ENCODE assay signal across 8 cellular contexts in the genomic region with DNA sequence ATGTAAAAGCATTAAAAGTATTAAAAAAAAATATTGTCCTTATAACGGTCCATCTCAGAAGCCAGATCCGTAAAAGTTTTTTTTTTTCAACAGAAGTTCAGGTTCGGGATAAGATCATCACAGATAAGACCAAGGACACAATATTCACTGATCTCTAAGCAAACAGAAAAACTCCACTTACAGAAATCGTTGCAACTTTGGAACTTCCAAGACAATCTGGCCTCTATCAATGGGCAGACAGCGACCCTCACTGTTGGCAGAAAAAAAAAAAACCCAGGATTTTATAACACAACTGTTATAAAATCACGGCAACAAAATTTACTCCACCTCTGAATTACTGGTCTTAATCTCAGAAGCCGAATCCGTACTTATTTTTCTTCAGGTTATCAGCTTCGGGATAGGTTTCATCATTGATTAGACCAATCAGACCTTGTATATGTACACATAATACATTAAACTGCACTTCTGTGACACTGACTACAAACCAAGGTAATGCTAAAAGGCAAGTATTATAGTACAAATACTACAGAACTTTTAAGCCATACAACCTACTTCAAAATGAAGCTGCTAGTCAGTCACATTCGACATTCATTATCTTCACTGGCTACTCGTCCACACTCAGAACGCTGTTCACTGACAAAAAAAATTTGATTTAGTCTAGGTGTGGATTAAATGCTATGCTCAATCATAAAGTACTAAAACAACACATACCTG. TPM values are rescaled to one million over a fixed set of nuclear protein-coding genes. Genes with fewer than 3 reads are reported as not detected.
DNase-seq lines count a peak whose midpoint lies in the region; ATAC-seq lines count a peak whose summit lies in the region.

No MANE protein-coding gene starts in this region.

- peaks cover 0 to 6% (median 0%) of the 10 kb centered on the region in 7 donors for H3K9me3 Mint-ChIP-seq in naive B cell

- 0% methylated on average over 10 to 11 of the region's 12 CpGs for WGBS in ectodermal cell, 2 experiments

- no peak overlapping the region for H3K27ac ChIP-seq in ectodermal cell (ENCODE audit: insufficient read depth, low read depth, low read length, poor library complexity, severe bottlenecking)

- ATAC-seq in naive B cell (ENCODE audit: low read depth in 2 of 2), result no peak
- no peak for ATAC-seq in GM21786 (IDR thresholded peaks at IDR 0.05; ENCODE audit: unreplicated experiment)

- peak overlapping the region; percentile 19 to 100 (median 99) for H3K27ac Mint-ChIP-seq in naive B cell

- H3K27me3 ChIP-seq in ectodermal cell (ENCODE audit: control insufficient read depth, insufficient read depth, low read length, poor library complexity, severe bottlenecking), result no peaks in the 10 kb centered on the region

- peak overlapping the region; percentile 94 to 100 (median 98) for H3K4me3 Mint-ChIP-seq in naive B cell

- H3K4me1 ChIP-seq in ectodermal cell (ENCODE audit: control insufficient read depth, insufficient read depth, low read length), result peaks cover 21% of the 10 kb centered on the region

- peak overlapping the region; percentile 95 for H3K4me3 ChIP-seq in ectodermal cell (ENCODE audit: insufficient read depth, low read depth, low read length)

- no peaks in the 10 kb centered on the region for H3K36me3 ChIP-seq in ectodermal cell (ENCODE audit: control insufficient read depth, insufficient read depth, low read length)

- peak; percentile 25 for DNase-seq in DMS53 (lab: John Stamatoyannopoulos, UW)
- no peak for DNase-seq in DMS53 treated with DMSO at 0.1 percent for 48 hours (lab: John Stamatoyannopoulos, UW; ENCODE audit: unreplicated experiment)
- peak; percentile 28 for DNase-seq in NCI-H748 (lab: John Stamatoyannopoulos, UW; ENCODE audit: unreplicated experiment)
- DNase-seq in naive B cell, result no peak
- DNase-seq in CD1c-positive myeloid dendritic cell (ENCODE audit: extremely low spot score), result no peak
- DNase-seq in SHP77 (lab: John Stamatoyannopoulos, UW), result no peak

- peaks cover 39 to 57% (median 55%) of the 10 kb centered on the region in 3 donors for H3K4me1 Mint-ChIP-seq in naive B cell

- H3K36me3 Mint-ChIP-seq in naive B cell, result peaks cover 7 to 17% of the 10 kb centered on the region in 2 donors

- no peaks in the 10 kb centered on the region for H3K27me3 Mint-ChIP-seq in naive B cell

- H3K9me3 ChIP-seq in ectodermal cell (ENCODE audit: control insufficient read depth, low read length), result no peaks in the 10 kb centered on the region

RNA-seq across cellular contexts. Expression of gene SYNCRIP, which starts 34.7 kb away (rescaled TPM):
- polyA plus RNA-seq in ectodermal cell (2013, experiment 1 of 4), result 178 TPM
- polyA plus RNA-seq in ectodermal cell (2013, experiment 2 of 4), result 188 TPM
- polyA plus RNA-seq in ectodermal cell (2013, experiment 3 of 4), result 100 TPM
- polyA plus RNA-seq in ectodermal cell (2013, experiment 4 of 4), result 121 TPM
- polyA plus RNA-seq in naive B cell (ENCODE audit: low read depth in 6 of 6), result 10 to 100 TPM; 12.0 to 64.0 (median 54.9) TPM

Comparison
In these comparisons a context has a peak if more than half of its experiments do, and no peak if none do; other contexts are left out.
1. DNase-seq: peak in DMS53 (single experiment) and NCI-H748 (single experiment); none in DMS53 treated with DMSO at 0.1 percent for 48 hours (single experiment), naive B cell (single experiment), CD1c-positive myeloid dendritic cell (single experiment) and SHP77 (0 of 2).